ENCODE assay signal across 8 cellular contexts in genomic region chr10:50621981-50622496, GRCh38. TPM values are rescaled to one million over a fixed set of nuclear protein-coding genes. Genes with fewer than 3 reads are reported as not detected.
DNase-seq lines count a peak whose midpoint lies in the region; TF ChIP-seq lines count a peak whose summit lies in the region.

No MANE protein-coding gene starts in this region.

- DNase-seq in HAP-1 (ENCODE audit: low spot score in 2 of 2) (peak in 1 of 2 experiments; percentile 77), MG63 (peak; percentile 95), T-helper 2 cell (peak; percentile 16 to 84 (median 51)), astrocyte of the spinal cord (ENCODE audit: low read depth, low spot score) (peak; percentile 94), hypothalamus (lab: John Stamatoyannopoulos, UW) (peak; percentile 38 to 97 (median 90)), renal cortical epithelial cell (ENCODE audit: low read depth) (peak; percentile 89), NCI-H187 (lab: John Stamatoyannopoulos, UW) (no peak)

- H3K4me1 ChIP-seq in HAP-1 = peaks cover 23% of the 10 kb centered on the region

- peak; percentile 1 for TF ChIP-seq CTCF in astrocyte of the spinal cord (IDR thresholded peaks at IDR 0.05; ENCODE audit: low read depth, low read length)

- H3K9me3 ChIP-seq in HAP-1 (no peaks in the 10 kb centered on the region), MG63 (no peaks in the 10 kb centered on the region; the same call in 1 of the 2 replicates)

- no peaks in the 10 kb centered on the region for H3K27me3 ChIP-seq in HAP-1 (ENCODE audit: low read depth)
- no peaks in the 10 kb centered on the region for H3K27me3 ChIP-seq in MG63

- in situ Hi-C loops in HAP-1 (cut with MboI; ENCODE audit: low sequenced_read_pairs) (no loop called here), astrocyte of the spinal cord (cut with HindIII; ENCODE audit: low sequenced_read_pairs) (no loop called here)

- H3K4me3 ChIP-seq in GM08714 (ENCODE audit: low read length) (peak overlapping the region; percentile 78), HAP-1 (peak overlapping the region; percentile 64), MG63 (peak overlapping the region; percentile 87), astrocyte of the spinal cord (ENCODE audit: low read depth, low read length) (peak overlapping the region; percentile 77)

- H3K36me3 ChIP-seq in HAP-1 (replicated peaks) (no peaks in the 10 kb centered on the region), MG63 (no peaks in the 10 kb centered on the region)

RNA-seq across cellular contexts. Expression of gene SGMS1, which starts 1.7 kb away (rescaled TPM):
- 9.2 and 19.7 TPM in 2 replicates for total RNA-seq in MG63 (2014; rRNA removed; shearing (Covaris generic); ENCODE audit: low replicate concordance)
- total RNA-seq in renal cortical epithelial cell = 43.5 and 59.6 TPM in 2 replicates

Comparison
In these comparisons a context has a peak if more than half of its experiments do, and no peak if none do; other contexts are left out.
1. DNase-seq: peak in MG63 (single experiment), T-helper 2 cell (5 of 5), astrocyte of the spinal cord (single experiment), hypothalamus (51 of 51) and renal cortical epithelial cell (single experiment); none in NCI-H187 (0 of 2).
2. Peak in every context shown above with its lines, with median percentiles within 50 percentile points of each other: H3K4me3 ChIP-seq.